ENCODE assay signal across 8 cellular contexts in the genomic region with DNA sequence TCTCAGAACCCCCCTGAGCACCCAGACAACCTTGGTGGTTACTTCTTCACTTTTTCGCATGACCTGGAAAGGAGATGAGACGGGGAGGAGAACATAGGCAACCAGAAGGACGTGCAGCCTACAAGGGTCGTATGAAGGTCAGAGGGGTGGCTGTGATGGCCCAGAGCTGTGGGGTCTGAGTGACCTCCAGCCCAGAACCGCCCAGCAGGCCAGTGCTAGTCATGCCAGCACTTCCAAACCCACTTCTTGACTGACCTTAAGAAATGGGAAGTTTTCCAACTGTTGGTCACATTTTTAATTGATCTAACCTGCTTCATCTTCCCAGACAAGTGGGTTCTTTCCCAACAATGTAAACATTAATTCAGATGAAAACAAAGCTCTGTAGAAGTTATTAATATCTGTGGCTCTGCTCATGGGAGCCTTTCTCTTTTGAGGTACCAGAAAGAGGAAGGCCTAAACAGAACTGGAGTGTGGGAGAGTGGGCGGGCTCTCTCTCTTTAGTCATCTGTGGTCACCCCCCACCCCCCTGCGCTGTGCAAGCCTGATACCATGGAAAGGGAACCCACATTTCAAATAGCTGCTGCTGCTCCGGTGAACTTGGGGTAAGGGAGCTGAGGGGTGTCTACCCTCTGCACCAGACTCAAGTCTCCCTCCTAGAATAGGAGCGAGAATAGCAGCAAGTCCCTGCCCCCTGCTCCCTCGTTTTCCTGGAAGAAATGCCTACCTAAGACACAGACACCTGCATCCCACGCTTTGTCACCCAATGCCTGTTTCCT.
DNase-seq lines count a peak whose midpoint lies in the region; ATAC-seq and TF ChIP-seq lines count a peak whose summit lies in the region.

No MANE protein-coding gene starts in this region.

- no peak overlapping the region for H3K4me3 ChIP-seq in hepatocyte

- ATAC-seq in HG03354 (IDR thresholded peaks at IDR 0.05; ENCODE audit: poor library complexity, severe bottlenecking, unreplicated experiment), result peak; percentile 35
- no peak for ATAC-seq in GM18519 (IDR thresholded peaks at IDR 0.05; ENCODE audit: low FRiP score, unreplicated experiment)
- ATAC-seq in HG02870 (IDR thresholded peaks at IDR 0.05; ENCODE audit: unreplicated experiment), result no peak

- no peak for TF ChIP-seq CTCF in hepatocyte (IDR thresholded peaks at IDR 0.05; ENCODE audit: poor library complexity)

- DNase-seq in activated CD4-positive, alpha-beta T cell treated with anti-CD3 and anti-CD28 coated beads, Interleukin-2, amount 50 U/mL, for 48 hours, result peak; percentile 82 to 88
- DNase-seq in hepatocyte (ENCODE audit: low spot score) (no peak), NCI-H1105 (lab: John Stamatoyannopoulos, UW) (no peak), DMS153 (lab: John Stamatoyannopoulos, UW) (no peak)
- peak; percentile 84 for DNase-seq in stimulated activated CD8-positive, alpha-beta memory T cell treated with anti-CD3 and anti-CD28 coated beads, Interleukin-4, amount 100 ng/mL, for 48 hours

- H4K20me1 ChIP-seq in hepatocyte (ENCODE audit: insufficient read depth, poor library complexity, severe bottlenecking), result peaks cover 13% of the 10 kb centered on the region

- no peaks in the 10 kb centered on the region for H3K27me3 ChIP-seq in hepatocyte

- no peaks in the 10 kb centered on the region for H3K36me3 ChIP-seq in hepatocyte (replicated peaks; ENCODE audit: insufficient read depth, low read depth)

- peaks cover 29% of the 10 kb centered on the region for H3K4me1 ChIP-seq in hepatocyte (ENCODE audit: insufficient read depth)

- peak overlapping the region; percentile 23 for H3K27ac ChIP-seq in hepatocyte

- no peak overlapping the region for H2AFZ ChIP-seq in hepatocyte

- no peaks in the 10 kb centered on the region for H3K9me2 ChIP-seq in hepatocyte (replicated peaks; ENCODE audit: insufficient read depth)

- no peaks in the 10 kb centered on the region for H3K9me3 ChIP-seq in hepatocyte (ENCODE audit: low read depth)

- peaks cover 92% of the 10 kb centered on the region for H3K79me2 ChIP-seq in hepatocyte

- no peak overlapping the region for H3K4me2 ChIP-seq in hepatocyte

- WGBS in hepatocyte (ENCODE audit: low lambda C conversion rate, missing lambda C conversion rate), result 88% methylated on average over 11 of the region's 11 CpGs

Comparison
In these comparisons a context has a peak if more than half of its experiments do, and no peak if none do; other contexts are left out.
1. DNase-seq: peak in activated CD4-positive, alpha-beta T cell treated with anti-CD3 and anti-CD28 coated beads, Interleukin-2, amount 50 U/mL, for 48 hours (2 of 2) and stimulated activated CD8-positive, alpha-beta memory T cell treated with anti-CD3 and anti-CD28 coated beads, Interleukin-4, amount 100 ng/mL, for 48 hours (single experiment); none in hepatocyte (single experiment), NCI-H1105 (single experiment) and DMS153 (single experiment).